ENCODE assay signal across 20 cellular contexts in the genomic region with DNA sequence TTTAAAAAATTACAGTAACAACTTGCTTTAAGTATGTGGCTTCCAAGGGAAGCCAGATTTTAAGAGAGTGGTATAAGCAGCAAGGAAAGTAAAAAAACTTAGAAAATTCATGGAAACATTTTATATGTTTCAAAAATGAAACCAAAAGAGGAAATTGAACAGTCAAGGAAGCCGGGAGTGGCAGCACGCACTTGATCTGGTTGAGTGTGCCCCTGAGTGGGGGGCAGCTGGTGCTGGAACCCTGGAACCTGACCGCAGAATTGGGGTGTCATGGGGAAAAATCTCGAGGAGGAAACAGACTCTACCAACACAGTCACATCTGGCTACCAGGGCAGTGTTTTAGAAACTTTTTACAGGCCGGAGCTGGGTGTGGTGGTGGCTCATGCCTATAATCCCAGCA. TPM values are rescaled to one million over a fixed set of nuclear protein-coding genes. Genes with fewer than 3 reads are reported as not detected.
A peak's percentile ranks its signal among the peaks of the same experiment; 100 is the strongest.
DNase-seq lines count a peak whose midpoint lies in the region; ATAC-seq and TF ChIP-seq lines count a peak whose summit lies in the region.
"Had no signal": no experiment of that assay in that cellular context is flagged by ENCODE, and none has a peak within 500 bp of the region (broad histone marks: within the 10 kb centered on the region; RNA-seq: fewer than 3 reads in every experiment).

No MANE protein-coding gene starts in this region.

- H3K4me1 ChIP-seq in BLaER1 treated with 17β-estradiol and CSF1 and Interleukin-3, amounts not matched to agents 10 nM and 100 nM = peaks cover 41 to 92% (median 77%) of the 10 kb centered on the region in 10 experiments
- H3K4me1 ChIP-seq in GM23338 (ENCODE audit: insufficient read depth) = no peaks in the 10 kb centered on the region

- TF ChIP-seq CTCF in GM23338 (conservative IDR thresholded peaks at IDR 0.05; ENCODE audit: low read depth in 2 of 2) = no peak

- no peaks in the 10 kb centered on the region for H3K9me2 ChIP-seq in GM23338 (ENCODE audit: insufficient read depth)

- H3K4me3 Mint-ChIP-seq in GM23338 (no peak overlapping the region), memory B cell (peak overlapping the region; percentile 51)
- H3K4me3 Mint-ChIP-seq in activated CD4-positive, alpha-beta memory T cell treated with anti-CD3 and anti-CD28 coated beads, Interleukin-2, amount 10 ng/mL, durations not matched to agents 7 days and 5 days = peak overlapping the region; percentile 46
- H3K4me3 Mint-ChIP-seq: CD8-positive, alpha-beta memory T cell had no signal

- no peaks in the 10 kb centered on the region for H3K9me3 ChIP-seq in BLaER1 treated with 17β-estradiol and CSF1 and Interleukin-3, amounts not matched to agents 10 nM and 100 nM (replicated peaks in 1 of 11)

- no peaks in the 10 kb centered on the region for H3K4me1 Mint-ChIP-seq in GM23338
- H3K4me1 Mint-ChIP-seq in activated CD4-positive, alpha-beta memory T cell treated with anti-CD3 and anti-CD28 coated beads, Interleukin-2, amount 10 ng/mL, durations not matched to agents 7 days and 5 days = peaks cover 5% of the 10 kb centered on the region
- peaks cover 12% of the 10 kb centered on the region for H3K4me1 Mint-ChIP-seq in memory B cell

- H3K4me2 ChIP-seq in BLaER1 treated with 17β-estradiol and CSF1 and Interleukin-3, amounts not matched to agents 10 nM and 100 nM = peak overlapping the region; percentile 69 to 94 (median 88)
- H3K4me2 ChIP-seq in GM23338 = no peak overlapping the region

- no peak overlapping the region for H2AFZ ChIP-seq in GM23338

- H3K27me3 Mint-ChIP-seq in GM23338 (ENCODE audit: insufficient read depth, low read depth, poor library complexity) (peaks cover 1% of the 10 kb centered on the region), memory B cell (no peaks in the 10 kb centered on the region)
- H3K27me3 Mint-ChIP-seq in activated CD4-positive, alpha-beta memory T cell treated with anti-CD3 and anti-CD28 coated beads, Interleukin-2, amount 10 ng/mL, durations not matched to agents 7 days and 5 days = no peaks in the 10 kb centered on the region
- H3K27me3 Mint-ChIP-seq: CD8-positive, alpha-beta memory T cell had no signal

- no peaks in the 10 kb centered on the region for H3K79me2 ChIP-seq in GM23338 (replicated peaks; ENCODE audit: insufficient read depth)

- peaks cover 21 to 69% (median 55%) of the 10 kb centered on the region in 11 experiments; a peak in 21 of 22 replicates for H3K36me3 ChIP-seq in BLaER1 treated with 17β-estradiol and CSF1 and Interleukin-3, amounts not matched to agents 10 nM and 100 nM
- H3K36me3 ChIP-seq in GM23338 (ENCODE audit: insufficient read depth) = no peaks in the 10 kb centered on the region

- no peak for DNase-seq in GM23338 (ENCODE audit: low spot score)
- DNase-seq in activated CD4-positive, alpha-beta memory T cell treated with anti-CD3 and anti-CD28 coated beads, Interleukin-2, amount 10 ng/mL, durations not matched to agents 7 days and 5 days = no peak
- DNase-seq in memory B cell (ENCODE audit: low spot score in 2 of 2) = no peak
- no peak for DNase-seq in stimulated activated CD4-positive, alpha-beta T cell treated with anti-CD3 and anti-CD28 coated beads, Interleukin-12 subunit alpha, Interleukin-12 subunit beta, amount 100 ng/mL, for 4 hours
- DNase-seq: activated CD4-positive, alpha-beta T cell treated with anti-CD3 and anti-CD28 coated beads, Interleukin-2, amount 50 U/mL, for 4 hours; CD8-positive, alpha-beta memory T cell; glutamatergic neuron; kidney; NCI-H1105 treated with DMSO at 0.1 percent for 48 hours; NCI-H345; stimulated activated CD4-positive, alpha-beta T cell treated with anti-CD3 and anti-CD28 coated beads, Interleukin-2, amount 100 ng/mL, for 24 hours had no signal

- peak overlapping the region; percentile 42 to 66 (median 55); a peak in 20 of 22 replicates for H3K9ac ChIP-seq in BLaER1 treated with 17β-estradiol and CSF1 and Interleukin-3, amounts not matched to agents 10 nM and 100 nM

- no peaks in the 10 kb centered on the region for H3F3A ChIP-seq in GM23338 (replicated peaks; ENCODE audit: low read depth)

- POLR2A ChIA-PET in activated CD4-positive, alpha-beta memory T cell treated with anti-CD3 and anti-CD28 coated beads, Interleukin-2, amount 10 ng/mL, durations not matched to agents 7 days and 5 days (lab: Charles Lee) = interaction anchor here (1.1 kb wide), 1 partner anchor 24 kb away, joined by 3 read pairs; no protein-coding TSS in a partner anchor

- no peaks in the 10 kb centered on the region for H3K27me3 ChIP-seq in BLaER1 treated with 17β-estradiol and CSF1 and Interleukin-3, amounts not matched to agents 10 nM and 100 nM
- no peaks in the 10 kb centered on the region for H3K27me3 ChIP-seq in GM23338 (ENCODE audit: insufficient read depth)

- H3K27ac Mint-ChIP-seq in GM23338 (no peak overlapping the region), memory B cell (peak overlapping the region; percentile 88)
- peak overlapping the region; percentile 75 for H3K27ac Mint-ChIP-seq in activated CD4-positive, alpha-beta memory T cell treated with anti-CD3 and anti-CD28 coated beads, Interleukin-2, amount 10 ng/mL, durations not matched to agents 7 days and 5 days

- ATAC-seq in GM23338 = no peak
- ATAC-seq in memory B cell (ENCODE audit: low read depth) = peak; percentile 56
- ATAC-seq in GM21737 (IDR thresholded peaks at IDR 0.05; ENCODE audit: unreplicated experiment) = no peak
- no peak for ATAC-seq in HG02970 (IDR thresholded peaks at IDR 0.05; ENCODE audit: low FRiP score, unreplicated experiment)
- ATAC-seq in SK-N-SH treated with all-trans-retinoic acid at 6 μM for 48 hours = no peak
- ATAC-seq: Panc1 had no signal

- 0 out of 3 replicates have a peak, but pooled peaks cover 11% of the 10 kb centered on the region for H3K36me3 Mint-ChIP-seq in GM23338 (ENCODE audit: low read depth)
- H3K36me3 Mint-ChIP-seq in activated CD4-positive, alpha-beta memory T cell treated with anti-CD3 and anti-CD28 coated beads, Interleukin-2, amount 10 ng/mL, durations not matched to agents 7 days and 5 days (ENCODE audit: low read depth) = peaks cover 3% of the 10 kb centered on the region
- H3K36me3 Mint-ChIP-seq in memory B cell = peaks cover 9% of the 10 kb centered on the region

- H3K9me3 Mint-ChIP-seq in GM23338 = no peaks in the 10 kb centered on the region
- H3K9me3 Mint-ChIP-seq in activated CD4-positive, alpha-beta memory T cell treated with anti-CD3 and anti-CD28 coated beads, Interleukin-2, amount 10 ng/mL, durations not matched to agents 7 days and 5 days = no peaks in the 10 kb centered on the region
- H3K9me3 Mint-ChIP-seq in memory B cell = no peaks in the 10 kb centered on the region
- H3K9me3 Mint-ChIP-seq: CD8-positive, alpha-beta memory T cell had no signal

- peak overlapping the region; percentile 47 to 70 (median 62) for H3K27ac ChIP-seq in BLaER1 treated with 17β-estradiol and CSF1 and Interleukin-3, amounts not matched to agents 10 nM and 100 nM
- peak overlapping the region; percentile 12; the same call in 1 of the 2 replicates for H3K27ac ChIP-seq in GM23338 (ENCODE audit: low read depth)

- H3K4me3 ChIP-seq in BLaER1 treated with 17β-estradiol and CSF1 and Interleukin-3, amounts not matched to agents 10 nM and 100 nM = peak overlapping the region in 9 of 10 experiments; percentile 1 to 39 (median 12); a peak in 9 of 20 replicates
- no peak overlapping the region for H3K4me3 ChIP-seq in GM23338

- peaks cover 0 to 39% (median 8%) of the 10 kb centered on the region in 11 experiments; a peak in 9 of 22 replicates for H4K20me1 ChIP-seq in BLaER1 treated with 17β-estradiol and CSF1 and Interleukin-3, amounts not matched to agents 10 nM and 100 nM
- H4K20me1 ChIP-seq in GM23338 (replicated peaks; ENCODE audit: insufficient read depth) = no peaks in the 10 kb centered on the region

- CTCF ChIA-PET in activated CD4-positive, alpha-beta memory T cell treated with anti-CD3 and anti-CD28 coated beads, Interleukin-2, amount 10 ng/mL, durations not matched to agents 7 days and 5 days (lab: Charles Lee) = interaction anchor here (0.5 to 1.2 kb wide), 3 partner anchors 14 to 378 kb away, joined by 4 to 5 read pairs (median 4); a partner anchor contains a TSS

TF ChIP-seq in GM23338, 12 proteins besides CTCF, POLR2A, EP300 and RAD21 (continues in another document):
- TF ChIP-seq CREB1 (CRISPR knock-in tag; IDR thresholded peaks at IDR 0.05; ENCODE audit: low read depth) (no peak), EZH2phosphoT487 (IDR thresholded peaks at IDR 0.05; ENCODE audit: unreplicated experiment) (no peak)

TF ChIP-seq in SK-N-SH treated with all-trans-retinoic acid at 6 μM for 48 hours, 23 proteins besides CTCF, POLR2A, EP300 and RAD21 (continues in another document):
- TF ChIP-seq CSDC2 (CRISPR knock-in tag; IDR thresholded peaks at IDR 0.05) = no peak
- TF ChIP-seq, protein P1, sequence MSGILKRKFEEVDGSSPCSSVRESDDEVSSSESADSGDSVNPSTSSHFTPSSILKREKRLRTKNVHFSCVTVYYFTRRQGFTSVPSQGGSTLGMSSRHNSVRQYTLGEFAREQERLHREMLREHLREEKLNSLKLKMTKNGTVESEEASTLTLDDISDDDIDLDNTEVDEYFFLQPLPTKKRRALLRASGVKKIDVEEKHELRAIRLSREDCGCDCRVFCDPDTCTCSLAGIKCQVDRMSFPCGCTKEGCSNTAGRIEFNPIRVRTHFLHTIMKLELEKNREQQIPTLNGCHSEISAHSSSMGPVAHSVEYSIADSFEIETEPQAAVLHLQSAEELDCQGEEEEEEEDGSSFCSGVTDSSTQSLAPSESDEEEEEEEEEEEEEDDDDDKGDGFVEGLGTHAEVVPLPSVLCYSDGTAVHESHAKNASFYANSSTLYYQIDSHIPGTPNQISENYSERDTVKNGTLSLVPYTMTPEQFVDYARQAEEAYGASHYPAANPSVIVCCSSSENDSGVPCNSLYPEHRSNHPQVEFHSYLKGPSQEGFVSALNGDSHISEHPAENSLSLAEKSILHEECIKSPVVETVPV (CRISPR knock-in tag; IDR thresholded peaks at IDR 0.05) = no peak
- TF ChIP-seq ZC3H10 (CRISPR knock-in tag; IDR thresholded peaks at IDR 0.05) = no peak

RNA-seq across cellular contexts. Expression of a gene that starts 14.0 kb away (rescaled TPM):
- 33.1 and 34.8 TPM in 2 replicates for total RNA-seq in GM23338 (2014; rRNA removed; shearing (Covaris generic))
- polyA plus RNA-seq in GM23338 (2016; fragmentation: Nextera tagmentation; extraction: Ambion mirVana) = 4.8 and 5.9 TPM in 2 replicates
- 10 to 100 TPM; 21.8 to 24.1 TPM for total RNA-seq in activated CD4-positive, alpha-beta memory T cell treated with anti-CD3 and anti-CD28 coated beads, Interleukin-2, amount 10 ng/mL, durations not matched to agents 7 days and 5 days

RNA-seq across cellular contexts. Expression of a gene that starts 33.3 kb away (rescaled TPM):
- 0.38 TPM in 1 of 2 replicates, not detected in the other for total RNA-seq in GM23338 (2014; rRNA removed; shearing (Covaris generic))
- 0.64 TPM in 1 of 2 replicates, not detected in the other for polyA plus RNA-seq in GM23338 (2016; fragmentation: Nextera tagmentation; extraction: Ambion mirVana)
- not detected for total RNA-seq in activated CD4-positive, alpha-beta memory T cell treated with anti-CD3 and anti-CD28 coated beads, Interleukin-2, amount 10 ng/mL, durations not matched to agents 7 days and 5 days
- total RNA-seq: chondrocyte; epithelial cell of proximal tubule; mucosa of gallbladder; T-helper 1 cell treated with Interleukin-12 subunit alpha and Interleukin-12 subunit beta and Interleukin-4 antibody, amounts not matched to agents 30 ng/mL and 1 ng/mL, for 36 hours had no signal
- polyA plus RNA-seq: CD8-positive, alpha-beta memory T cell had no signal

RNA-seq across cellular contexts. Expression of a gene that starts 33.4 kb away (rescaled TPM):
- total RNA-seq in GM23338 (2014; rRNA removed; shearing (Covaris generic)) = 64.6 and 144 TPM in 2 replicates
- 429 and 450 TPM in 2 replicates for polyA plus RNA-seq in GM23338 (2016; fragmentation: Nextera tagmentation; extraction: Ambion mirVana)
- 10 to 100 TPM; 50.1 to 56.4 TPM for total RNA-seq in activated CD4-positive, alpha-beta memory T cell treated with anti-CD3 and anti-CD28 coated beads, Interleukin-2, amount 10 ng/mL, durations not matched to agents 7 days and 5 days
